In the genomic region with DNA sequence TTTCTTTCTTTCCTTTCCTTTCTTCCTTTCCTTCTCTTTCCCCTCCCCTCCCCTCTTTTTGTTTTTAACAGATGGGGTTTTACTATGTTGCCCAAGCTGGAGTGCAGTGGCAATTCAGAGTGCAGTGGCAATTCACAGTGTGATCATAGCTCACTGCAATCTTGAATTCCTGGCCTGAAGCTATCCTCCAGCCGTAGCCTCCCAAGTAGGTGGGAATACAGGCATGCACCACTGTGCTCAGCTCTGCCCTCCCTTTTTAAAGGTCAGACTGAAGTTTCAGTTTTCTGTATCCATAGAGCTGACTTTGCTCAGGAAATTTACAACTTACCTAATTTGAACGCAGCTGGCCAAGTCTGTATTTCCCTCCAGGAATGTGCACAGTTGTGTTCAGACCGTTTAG, we compare ENCODE assay signal across 18 cellular contexts.
"Had no signal": no experiment of that assay in that cellular context is flagged by ENCODE, and none has a peak within 500 bp of the region (broad histone marks: within the 10 kb centered on the region; RNA-seq: fewer than 3 reads in every experiment).

No MANE protein-coding gene starts in this region.

- H3K36me3 ChIP-seq: ovary had no signal

- H3K4me1 Mint-ChIP-seq: activated CD4-positive, alpha-beta T cell treated with anti-CD3 and anti-CD28 coated beads for 36 hours; activated naive CD8-positive, alpha-beta T cell treated with anti-CD3 and anti-CD28 coated beads for 36 hours; naive thymus-derived CD8-positive, alpha-beta T cell; stimulated activated naive B cell treated with anti-CD40 and anti-IgM and Interleukin-4, amounts not matched to agents 10 μg/mL and 1 μg/mL and 100 μg/mL, for 72 hours had no signal

- H3K4me3 ChIP-seq: dorsolateral prefrontal cortex, ovary had no signal

- H3K27ac Mint-ChIP-seq: activated CD4-positive, alpha-beta T cell treated with anti-CD3 and anti-CD28 coated beads for 36 hours; activated naive CD8-positive, alpha-beta T cell treated with anti-CD3 and anti-CD28 coated beads for 36 hours; endodermal cell; naive thymus-derived CD8-positive, alpha-beta T cell; stimulated activated naive B cell treated with anti-CD40 and anti-IgM and Interleukin-4, amounts not matched to agents 10 μg/mL and 1 μg/mL and 100 μg/mL, for 72 hours had no signal

- H3K4me3 Mint-ChIP-seq: activated CD4-positive, alpha-beta T cell treated with anti-CD3 and anti-CD28 coated beads for 36 hours; activated naive CD8-positive, alpha-beta T cell treated with anti-CD3 and anti-CD28 coated beads for 36 hours; endodermal cell; naive thymus-derived CD8-positive, alpha-beta T cell; stimulated activated naive B cell treated with anti-CD40 and anti-IgM and Interleukin-4, amounts not matched to agents 10 μg/mL and 1 μg/mL and 100 μg/mL, for 72 hours had no signal

- DNase-seq: activated CD4-positive, alpha-beta T cell treated with anti-CD3 and anti-CD28 coated beads for 36 hours; activated CD4-positive, alpha-beta T cell treated with anti-CD3 and anti-CD28 coated beads, Interleukin-2, amount 50 U/mL, for 48 hours; activated naive CD8-positive, alpha-beta T cell treated with anti-CD3 and anti-CD28 coated beads for 36 hours; activated T-cell treated with anti-CD3 and anti-CD28 coated beads for 4 hours; amygdala; caudate nucleus; dorsolateral prefrontal cortex; endodermal cell; foreskin melanocyte; hypothalamus; mammary epithelial cell; naive thymus-derived CD8-positive, alpha-beta T cell; ovary; stimulated activated CD4-positive, alpha-beta T cell treated with anti-CD3 and anti-CD28 coated beads, Interleukin-4, amount 100 ng/mL, for 24 hours; stimulated activated naive B cell treated with anti-CD40 and anti-IgM and Interleukin-4, amounts not matched to agents 10 μg/mL and 1 μg/mL and 100 μg/mL, for 72 hours had no signal

- H3K27me3 ChIP-seq: dorsolateral prefrontal cortex, ovary had no signal

- H3K9me3 ChIP-seq: ovary had no signal

- ATAC-seq: activated CD4-positive, alpha-beta T cell treated with anti-CD3 and anti-CD28 coated beads for 36 hours; left lobe of liver; naive thymus-derived CD8-positive, alpha-beta T cell; sciatic nerve; stimulated activated naive B cell treated with anti-CD40 and anti-IgM and Interleukin-4, amounts not matched to agents 10 μg/mL and 1 μg/mL and 100 μg/mL, for 72 hours had no signal

- H3K36me3 Mint-ChIP-seq: activated naive CD8-positive, alpha-beta T cell treated with anti-CD3 and anti-CD28 coated beads for 36 hours; naive thymus-derived CD8-positive, alpha-beta T cell; stimulated activated naive B cell treated with anti-CD40 and anti-IgM and Interleukin-4, amounts not matched to agents 10 μg/mL and 1 μg/mL and 100 μg/mL, for 72 hours had no signal

- H3K27ac ChIP-seq: dorsolateral prefrontal cortex, epithelial cell of prostate, ovary had no signal
